In the genomic region with DNA sequence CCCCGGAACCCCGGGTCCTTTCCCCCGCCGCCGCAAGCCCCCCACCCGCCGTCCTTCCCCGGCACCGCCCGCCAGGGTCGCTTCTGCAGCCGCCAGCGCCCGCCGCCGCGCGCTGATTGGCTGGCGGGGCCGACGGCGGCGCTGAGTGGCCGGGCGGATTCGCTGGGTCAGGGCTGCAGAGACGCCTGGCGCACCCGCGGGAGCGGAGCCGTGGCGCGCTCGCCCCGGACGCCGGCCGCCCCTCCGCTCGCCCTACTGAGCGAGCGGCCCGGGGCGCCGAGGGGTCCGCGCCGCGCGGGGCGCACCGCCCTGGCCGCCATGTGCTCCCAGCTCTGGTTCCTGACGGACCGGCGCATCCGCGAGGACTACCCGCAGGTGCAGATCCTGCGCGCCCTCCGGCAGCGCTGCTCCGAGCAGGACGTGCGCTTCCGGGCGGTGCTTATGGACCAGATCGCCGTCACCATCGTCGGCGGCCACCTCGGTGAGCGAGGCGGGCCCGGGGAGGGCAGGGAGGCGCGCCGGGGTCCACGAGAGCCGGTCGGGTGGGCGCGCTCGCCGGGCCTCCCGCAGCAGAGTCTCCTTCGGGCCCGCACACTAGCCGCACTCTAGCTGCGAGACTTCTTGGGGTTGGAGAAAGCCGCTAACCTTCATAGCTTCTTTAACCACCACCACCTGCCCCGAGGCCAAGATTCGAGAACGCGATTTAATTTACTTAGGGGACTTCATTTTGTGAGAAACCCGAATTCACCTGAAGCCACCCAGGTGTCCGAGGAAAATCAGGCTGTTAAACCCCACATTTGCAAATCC, we compare ENCODE assay signal across 8 cellular contexts. TPM values are rescaled to one million over a fixed set of nuclear protein-coding genes. Genes with fewer than 3 reads are reported as not detected.
DNase-seq lines count a peak whose midpoint lies in the region; ATAC-seq and TF ChIP-seq lines count a peak whose summit lies in the region.

A gene with protein sequence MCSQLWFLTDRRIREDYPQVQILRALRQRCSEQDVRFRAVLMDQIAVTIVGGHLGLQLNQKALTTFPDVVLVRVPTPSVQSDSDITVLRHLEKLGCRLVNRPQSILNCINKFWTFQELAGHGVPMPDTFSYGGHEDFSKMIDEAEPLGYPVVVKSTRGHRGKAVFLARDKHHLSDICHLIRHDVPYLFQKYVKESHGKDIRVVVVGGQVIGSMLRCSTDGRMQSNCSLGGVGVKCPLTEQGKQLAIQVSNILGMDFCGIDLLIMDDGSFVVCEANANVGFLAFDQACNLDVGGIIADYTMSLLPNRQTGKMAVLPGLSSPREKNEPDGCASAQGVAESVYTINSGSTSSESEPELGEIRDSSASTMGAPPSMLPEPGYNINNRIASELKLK (plus strand): TSS at position 176 of the 807 bp plus-strand sequence. CDS start 143 bp downstream, at position 319.

- H3K9me3 Mint-ChIP-seq in Caco-2 (ENCODE audit: unreplicated experiment) = no peaks in the 10 kb centered on the region
- no peaks in the 10 kb centered on the region for H3K9me3 Mint-ChIP-seq in activated naive CD8-positive, alpha-beta T cell treated with anti-CD3 and anti-CD28 coated beads for 36 hours

- DNase-seq in Caco-2 (peak; percentile 40 to 74), RKO (ENCODE audit: low spot score) (peak; percentile 62), left ventricle myocardium superior (peak; percentile 77), posterior vena cava (ENCODE audit: low spot score) (peak; percentile 82), AML-193 (lab: John Stamatoyannopoulos, UW) (no peak)
- peak; percentile 68 for DNase-seq in activated naive CD8-positive, alpha-beta T cell treated with anti-CD3 and anti-CD28 coated beads for 36 hours

- no peaks in the 10 kb centered on the region for H3K27me3 Mint-ChIP-seq in Caco-2 (ENCODE audit: insufficient read depth, unreplicated experiment)
- H3K27me3 Mint-ChIP-seq in activated naive CD8-positive, alpha-beta T cell treated with anti-CD3 and anti-CD28 coated beads for 36 hours = peaks cover 49% of the 10 kb centered on the region

- peak within 1 kb of the TSS; percentile 72 for H3K4me3 Mint-ChIP-seq in Caco-2 (ENCODE audit: unreplicated experiment)
- H3K4me3 Mint-ChIP-seq in activated naive CD8-positive, alpha-beta T cell treated with anti-CD3 and anti-CD28 coated beads for 36 hours = peak within 1 kb of the TSS; percentile 74

- H3K4me1 Mint-ChIP-seq in Caco-2 (ENCODE audit: low read depth, unreplicated experiment) = no peaks in the 10 kb centered on the region
- peaks cover 6% of the 10 kb centered on the region for H3K4me1 Mint-ChIP-seq in activated naive CD8-positive, alpha-beta T cell treated with anti-CD3 and anti-CD28 coated beads for 36 hours

- CTCF ChIA-PET in Caco-2 (lab: Charles Lee) = no interaction called here

- no TSS peak for BruUV-seq in Caco-2 (replicated peaks; lab: Mats Ljungman, UMichigan)

- peak; percentile 74 for ATAC-seq in GM19397 (IDR thresholded peaks at IDR 0.05; ENCODE audit: unreplicated experiment)
- ATAC-seq in HG03521 (IDR thresholded peaks at IDR 0.05; ENCODE audit: unreplicated experiment) = peak; percentile 86
- peak; percentile 99 for ATAC-seq in left ventricle myocardium superior

- no peak within 1 kb of the TSS for H3K27ac Mint-ChIP-seq in Caco-2 (ENCODE audit: unreplicated experiment)
- H3K27ac Mint-ChIP-seq in activated naive CD8-positive, alpha-beta T cell treated with anti-CD3 and anti-CD28 coated beads for 36 hours = no peak within 1 kb of the TSS

- H3K27me3 ChIP-seq in Caco-2 (replicated peaks; ENCODE audit: control insufficient read depth, insufficient read depth, low read length) = no peaks in the 10 kb centered on the region

- intact Hi-C loops in Caco-2 (cut with micrococcal nuclease; ENCODE audit: unreplicated experiment) (loop anchor here (2.0 kb wide), 1 partner anchor 46 kb away; the partner anchor contains the start of gene FOXJ3), left ventricle myocardium superior (cut with micrococcal nuclease) (no loop called here), posterior vena cava (cut with DNase I) (no loop called here)

- peak within 1 kb of the TSS; percentile 45 for H3K4me3 ChIP-seq in Caco-2 (ENCODE audit: low read depth, low read length)

- no peaks in the 10 kb centered on the region for H3K4me1 ChIP-seq in Caco-2

- H3K36me3 Mint-ChIP-seq in Caco-2 (ENCODE audit: insufficient read depth, unreplicated experiment) = no peaks in the 10 kb centered on the region
- no peaks in the 10 kb centered on the region for H3K36me3 Mint-ChIP-seq in activated naive CD8-positive, alpha-beta T cell treated with anti-CD3 and anti-CD28 coated beads for 36 hours

- POLR2A ChIA-PET in Caco-2 (lab: Charles Lee) = no interaction called here

- TF ChIP-seq CTCF in Caco-2 (IDR thresholded peaks at IDR 0.05; ENCODE audit: insufficient read depth in 1 of 2, low read depth in 1 of 2, low read length in 1 of 2, severe bottlenecking in 1 of 2, unreplicated experiment in 1 of 2) = no peak

- H3K9me3 ChIP-seq in Caco-2 = no peaks in the 10 kb centered on the region

- no peaks in the 10 kb centered on the region for H3K36me3 ChIP-seq in Caco-2 (ENCODE audit: control insufficient read depth, insufficient read depth, low read length)

RNA-seq across cellular contexts. Expression of the gene that starts here (rescaled TPM):
- total RNA-seq in Caco-2 (2022) = 10.6 and 12.4 TPM in 2 replicates
- 1 to 10 TPM; 6.3 to 8.1 TPM for total RNA-seq in activated naive CD8-positive, alpha-beta T cell treated with anti-CD3 and anti-CD28 coated beads for 36 hours
- 9.7 TPM for total RNA-seq in left ventricle myocardium superior
- under 1 TPM; 0.24 to 0.74 TPM for total RNA-seq in posterior vena cava

Comparison
In these comparisons a context has a peak if more than half of its experiments do, and no peak if none do; other contexts are left out.
1. Peak in DNase-seq in posterior vena cava; RNA of the gene not detected or under 1 TPM.
2. DNase-seq: peak in Caco-2 (2 of 2), RKO (single experiment), activated naive CD8-positive, alpha-beta T cell treated with anti-CD3 and anti-CD28 coated beads for 36 hours (single experiment) and left ventricle myocardium superior (single experiment); none in AML-193 (0 of 2).
3. Peak in every context shown above with its lines, with median percentiles within 50 percentile points of each other: ATAC-seq.